13 cellular contexts compared by ENCODE assay signal in the genomic region with DNA sequence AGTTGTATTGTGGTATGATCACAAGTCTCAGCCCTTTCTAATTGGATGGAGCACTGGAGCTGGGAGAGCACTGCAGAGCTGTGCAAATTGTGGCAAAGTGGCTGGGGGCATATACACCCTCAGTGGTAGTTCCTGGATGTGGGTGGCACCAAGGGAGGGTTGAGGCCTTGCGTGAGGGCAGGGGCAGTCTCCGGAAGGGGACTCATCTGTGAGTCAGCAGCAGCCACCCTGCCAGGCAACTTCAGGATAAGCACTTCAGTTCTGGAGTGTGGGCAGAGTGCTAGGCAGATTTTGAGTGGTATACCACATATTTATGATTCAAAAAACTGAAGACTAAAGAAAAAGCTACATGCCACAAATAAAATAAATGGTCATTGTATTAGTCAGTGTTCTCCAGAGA.
DNase-seq lines count a peak whose midpoint lies in the region; ATAC-seq and TF ChIP-seq lines count a peak whose summit lies in the region.
"Had no signal": no experiment of that assay in that cellular context is flagged by ENCODE, and none has a peak within 500 bp of the region (broad histone marks: within the 10 kb centered on the region; RNA-seq: fewer than 3 reads in every experiment).

No MANE protein-coding gene starts in this region.

- no peaks in the 10 kb centered on the region for H3K27me3 Mint-ChIP-seq in GM23338 (ENCODE audit: insufficient read depth, low read depth, poor library complexity)
- H3K27me3 Mint-ChIP-seq: CD4-positive, alpha-beta memory T cell had no signal

- H3K27ac Mint-ChIP-seq in GM23338 = 0 out of 2 replicates have a peak overlapping the region, but pooled peaks have one; percentile 54

- H3K36me3 ChIP-seq in A673 (ENCODE audit: insufficient read depth, low read length, poor library complexity, severe bottlenecking) (no peaks in the 10 kb centered on the region), GM23338 (ENCODE audit: insufficient read depth) (no peaks in the 10 kb centered on the region)
- H3K36me3 ChIP-seq: right atrium auricular region had no signal

- ATAC-seq in GM23338 (no peak), SK-N-SH treated with all-trans-retinoic acid at 6 μM for 48 hours (peak; percentile 92), HG03025 (IDR thresholded peaks at IDR 0.05; ENCODE audit: low FRiP score, unreplicated experiment) (no peak), HG02840 (IDR thresholded peaks at IDR 0.05; ENCODE audit: low FRiP score, unreplicated experiment) (no peak)

- POLR2A ChIA-PET in A673 (lab: Charles Lee; ENCODE audit: low non-redundant PET) = no interaction called here

- H3K36me3 Mint-ChIP-seq in GM23338 (ENCODE audit: low read depth) = peaks cover 3% of the 10 kb centered on the region; the same call in 1 of the 3 replicates
- H3K36me3 Mint-ChIP-seq: CD4-positive, alpha-beta memory T cell had no signal

- no peak overlapping the region for H3K4me2 ChIP-seq in GM23338

- H3K9me3 ChIP-seq in A673 (ENCODE audit: low read depth, low read length, poor library complexity, severe bottlenecking) = no peaks in the 10 kb centered on the region
- H3K9me3 ChIP-seq: right atrium auricular region had no signal

- H3K27ac ChIP-seq in A673 (ENCODE audit: low read depth, low read length, poor library complexity, severe bottlenecking) (no peak overlapping the region), GM23338 (ENCODE audit: low read depth) (no peak overlapping the region)
- H3K27ac ChIP-seq: right atrium auricular region had no signal

- intact Hi-C loops in A673 (cut with micrococcal nuclease; ENCODE audit: unreplicated experiment) = no loop called here

- H3K4me3 Mint-ChIP-seq in GM23338 = no peak overlapping the region
- H3K4me3 Mint-ChIP-seq: CD4-positive, alpha-beta memory T cell had no signal

- H3K4me1 Mint-ChIP-seq in GM23338 = peaks cover 10% of the 10 kb centered on the region

- DNase-seq in A673 (ENCODE audit: low spot score) (peak; percentile 48), GM23338 (ENCODE audit: low spot score) (no peak), fibroblast of pulmonary artery (ENCODE audit: low read depth) (peak; percentile 25), germinal center (ENCODE audit: low spot score) (no peak), GM13977 (ENCODE audit: low spot score) (no peak)
- DNase-seq: caudate nucleus; CD4-positive, alpha-beta memory T cell; midbrain; NCI-H1436 had no signal

- H3K9me2 ChIP-seq in GM23338 (ENCODE audit: insufficient read depth) = no peaks in the 10 kb centered on the region

- no peaks in the 10 kb centered on the region for H3K4me1 ChIP-seq in A673 (ENCODE audit: insufficient read depth, low read length, poor library complexity, severe bottlenecking)
- H3K4me1 ChIP-seq in GM23338 (ENCODE audit: insufficient read depth) = peaks cover 24% of the 10 kb centered on the region
- H3K4me1 ChIP-seq: right atrium auricular region had no signal

- H3K27me3 ChIP-seq in A673 (replicated peaks; ENCODE audit: insufficient read depth, low read depth, low read length, poor library complexity) (no peaks in the 10 kb centered on the region), GM23338 (ENCODE audit: insufficient read depth) (no peaks in the 10 kb centered on the region)
- H3K27me3 ChIP-seq: right atrium auricular region had no signal

- TF ChIP-seq CTCF in A673 (conservative IDR thresholded peaks at IDR 0.05; ENCODE audit: low read depth, low read length) = no peak
- no peak for TF ChIP-seq CTCF in GM23338 (conservative IDR thresholded peaks at IDR 0.05; ENCODE audit: low read depth in 2 of 2)
- no peak for TF ChIP-seq CTCF in fibroblast of pulmonary artery (IDR thresholded peaks at IDR 0.05; ENCODE audit: low read length, missing control alignments)
- TF ChIP-seq CTCF in GM13977 (IDR thresholded peaks at IDR 0.05; ENCODE audit: extremely low read depth, insufficient read depth, missing control alignments) = no peak

- H3K4me3 ChIP-seq in A673 (ENCODE audit: low read depth, low read length, poor library complexity, severe bottlenecking) = no peak overlapping the region
- H3K4me3 ChIP-seq in GM23338 = no peak overlapping the region
- H3K4me3 ChIP-seq in fibroblast of pulmonary artery (replicated peaks; ENCODE audit: low read depth, low read length) = no peak overlapping the region
- H3K4me3 ChIP-seq: right atrium auricular region had no signal

- BruUV-seq in A673 (replicated peaks; lab: Mats Ljungman, UMichigan) = no TSS peak

- H4K20me1 ChIP-seq in GM23338 (replicated peaks; ENCODE audit: insufficient read depth) = no peaks in the 10 kb centered on the region

- H3K79me2 ChIP-seq in GM23338 (replicated peaks; ENCODE audit: insufficient read depth) = peaks cover 19% of the 10 kb centered on the region

- H2AFZ ChIP-seq in GM23338 = no peak overlapping the region

- H3K9me3 Mint-ChIP-seq in GM23338 = no peaks in the 10 kb centered on the region

- CTCF ChIA-PET in A673 (lab: Charles Lee) = no interaction called here

- H3F3A ChIP-seq in GM23338 (replicated peaks; ENCODE audit: low read depth) = no peaks in the 10 kb centered on the region

- in situ Hi-C loops in GM13977 (cut with MboI; ENCODE audit: low pct_unique_long_range_greater_than_20kb, low sequenced_read_pairs, unreplicated experiment) = no loop called here

TF ChIP-seq in GM23338, 12 proteins besides CTCF, POLR2A, EP300 and RAD21:
- TF ChIP-seq ZNF331 (CRISPR knock-in tag; IDR thresholded peaks at IDR 0.05; ENCODE audit: low read depth) (no peak), JUNB (IDR thresholded peaks at IDR 0.05; ENCODE audit: unreplicated experiment) (no peak), CREB1 (CRISPR knock-in tag; IDR thresholded peaks at IDR 0.05; ENCODE audit: low read depth) (no peak), POLR2AphosphoS5 (IDR thresholded peaks at IDR 0.05; ENCODE audit: low read depth) (no peak), ZNF114 (CRISPR knock-in tag; IDR thresholded peaks at IDR 0.05) (no peak), STAT1 (IDR thresholded peaks at IDR 0.05; ENCODE audit: unreplicated experiment) (no peak), NANOG (IDR thresholded peaks at IDR 0.05; ENCODE audit: borderline replicate concordance) (no peak), EZH2 (IDR thresholded peaks at IDR 0.05; ENCODE audit: low read depth, unreplicated experiment) (no peak)
- TF ChIP-seq, protein P1, sequence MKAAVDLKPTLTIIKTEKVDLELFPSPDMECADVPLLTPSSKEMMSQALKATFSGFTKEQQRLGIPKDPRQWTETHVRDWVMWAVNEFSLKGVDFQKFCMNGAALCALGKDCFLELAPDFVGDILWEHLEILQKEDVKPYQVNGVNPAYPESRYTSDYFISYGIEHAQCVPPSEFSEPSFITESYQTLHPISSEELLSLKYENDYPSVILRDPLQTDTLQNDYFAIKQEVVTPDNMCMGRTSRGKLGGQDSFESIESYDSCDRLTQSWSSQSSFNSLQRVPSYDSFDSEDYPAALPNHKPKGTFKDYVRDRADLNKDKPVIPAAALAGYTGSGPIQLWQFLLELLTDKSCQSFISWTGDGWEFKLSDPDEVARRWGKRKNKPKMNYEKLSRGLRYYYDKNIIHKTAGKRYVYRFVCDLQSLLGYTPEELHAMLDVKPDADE (IDR thresholded peaks at IDR 0.05) = no peak

TF ChIP-seq in SK-N-SH treated with all-trans-retinoic acid at 6 μM for 48 hours, 23 proteins besides CTCF, POLR2A, EP300 and RAD21:
- TF ChIP-seq ZNF70 (CRISPR knock-in tag; IDR thresholded peaks at IDR 0.05) (no peak), SNAI2 (CRISPR knock-in tag; IDR thresholded peaks at IDR 0.05) (no peak), ESRRG (CRISPR knock-in tag; IDR thresholded peaks at IDR 0.05) (no peak), ZFP3 (CRISPR knock-in tag; IDR thresholded peaks at IDR 0.05) (no peak), ZNF565 (CRISPR knock-in tag; conservative IDR thresholded peaks at IDR 0.05; ENCODE audit: low read depth) (no peak)
- TF ChIP-seq, protein P2, sequence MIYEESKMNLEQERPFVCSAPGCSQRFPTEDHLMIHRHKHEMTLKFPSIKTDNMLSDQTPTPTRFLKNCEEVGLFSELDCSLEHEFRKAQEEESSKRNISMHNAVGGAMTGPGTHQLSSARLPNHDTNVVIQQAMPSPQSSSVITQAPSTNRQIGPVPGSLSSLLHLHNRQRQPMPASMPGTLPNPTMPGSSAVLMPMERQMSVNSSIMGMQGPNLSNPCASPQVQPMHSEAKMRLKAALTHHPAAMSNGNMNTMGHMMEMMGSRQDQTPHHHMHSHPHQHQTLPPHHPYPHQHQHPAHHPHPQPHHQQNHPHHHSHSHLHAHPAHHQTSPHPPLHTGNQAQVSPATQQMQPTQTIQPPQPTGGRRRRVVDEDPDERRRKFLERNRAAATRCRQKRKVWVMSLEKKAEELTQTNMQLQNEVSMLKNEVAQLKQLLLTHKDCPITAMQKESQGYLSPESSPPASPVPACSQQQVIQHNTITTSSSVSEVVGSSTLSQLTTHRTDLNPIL (CRISPR knock-in tag; IDR thresholded peaks at IDR 0.05; ENCODE audit: low read depth) = no peak
- TF ChIP-seq, protein P3, sequence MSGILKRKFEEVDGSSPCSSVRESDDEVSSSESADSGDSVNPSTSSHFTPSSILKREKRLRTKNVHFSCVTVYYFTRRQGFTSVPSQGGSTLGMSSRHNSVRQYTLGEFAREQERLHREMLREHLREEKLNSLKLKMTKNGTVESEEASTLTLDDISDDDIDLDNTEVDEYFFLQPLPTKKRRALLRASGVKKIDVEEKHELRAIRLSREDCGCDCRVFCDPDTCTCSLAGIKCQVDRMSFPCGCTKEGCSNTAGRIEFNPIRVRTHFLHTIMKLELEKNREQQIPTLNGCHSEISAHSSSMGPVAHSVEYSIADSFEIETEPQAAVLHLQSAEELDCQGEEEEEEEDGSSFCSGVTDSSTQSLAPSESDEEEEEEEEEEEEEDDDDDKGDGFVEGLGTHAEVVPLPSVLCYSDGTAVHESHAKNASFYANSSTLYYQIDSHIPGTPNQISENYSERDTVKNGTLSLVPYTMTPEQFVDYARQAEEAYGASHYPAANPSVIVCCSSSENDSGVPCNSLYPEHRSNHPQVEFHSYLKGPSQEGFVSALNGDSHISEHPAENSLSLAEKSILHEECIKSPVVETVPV (CRISPR knock-in tag; IDR thresholded peaks at IDR 0.05) = no peak
- TF ChIP-seq, protein P4, sequence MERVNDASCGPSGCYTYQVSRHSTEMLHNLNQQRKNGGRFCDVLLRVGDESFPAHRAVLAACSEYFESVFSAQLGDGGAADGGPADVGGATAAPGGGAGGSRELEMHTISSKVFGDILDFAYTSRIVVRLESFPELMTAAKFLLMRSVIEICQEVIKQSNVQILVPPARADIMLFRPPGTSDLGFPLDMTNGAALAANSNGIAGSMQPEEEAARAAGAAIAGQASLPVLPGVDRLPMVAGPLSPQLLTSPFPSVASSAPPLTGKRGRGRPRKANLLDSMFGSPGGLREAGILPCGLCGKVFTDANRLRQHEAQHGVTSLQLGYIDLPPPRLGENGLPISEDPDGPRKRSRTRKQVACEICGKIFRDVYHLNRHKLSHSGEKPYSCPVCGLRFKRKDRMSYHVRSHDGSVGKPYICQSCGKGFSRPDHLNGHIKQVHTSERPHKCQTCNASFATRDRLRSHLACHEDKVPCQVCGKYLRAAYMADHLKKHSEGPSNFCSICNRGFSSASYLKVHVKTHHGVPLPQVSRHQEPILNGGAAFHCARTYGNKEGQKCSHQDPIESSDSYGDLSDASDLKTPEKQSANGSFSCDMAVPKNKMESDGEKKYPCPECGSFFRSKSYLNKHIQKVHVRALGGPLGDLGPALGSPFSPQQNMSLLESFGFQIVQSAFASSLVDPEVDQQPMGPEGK (CRISPR knock-in tag; IDR thresholded peaks at IDR 0.05; ENCODE audit: borderline replicate concordance) = no peak

Comparison
In these comparisons a context has a peak if more than half of its experiments do, and no peak if none do; other contexts are left out.
1. DNase-seq: peak in A673 (single experiment) and fibroblast of pulmonary artery (single experiment); none in GM23338 (single experiment), germinal center (single experiment) and GM13977 (single experiment).